1 cellular context compared by ENCODE assay signal in the genomic region with DNA sequence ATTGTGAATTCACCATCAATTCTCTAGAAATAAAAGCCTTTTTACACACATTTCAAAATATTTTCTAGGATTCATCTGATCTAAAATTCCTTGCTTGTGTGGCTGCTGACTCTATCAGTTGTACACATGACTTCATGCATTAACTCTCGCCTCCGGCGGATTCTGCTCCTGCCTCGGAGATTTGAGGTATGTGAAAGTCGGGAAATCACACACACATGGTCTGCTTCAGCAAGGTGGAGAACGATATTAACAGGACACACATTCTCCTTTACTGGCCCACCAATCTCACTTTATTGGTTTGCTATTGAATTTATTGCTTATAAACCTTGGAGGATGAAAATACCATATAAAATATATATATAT.
TF ChIP-seq lines count a peak whose summit lies in the region.

No MANE protein-coding gene starts in this region.

TF ChIP-seq in WTC11, 78 proteins besides CTCF, POLR2A, EP300 and RAD21 (continued from another document):
- TF ChIP-seq, protein P1, sequence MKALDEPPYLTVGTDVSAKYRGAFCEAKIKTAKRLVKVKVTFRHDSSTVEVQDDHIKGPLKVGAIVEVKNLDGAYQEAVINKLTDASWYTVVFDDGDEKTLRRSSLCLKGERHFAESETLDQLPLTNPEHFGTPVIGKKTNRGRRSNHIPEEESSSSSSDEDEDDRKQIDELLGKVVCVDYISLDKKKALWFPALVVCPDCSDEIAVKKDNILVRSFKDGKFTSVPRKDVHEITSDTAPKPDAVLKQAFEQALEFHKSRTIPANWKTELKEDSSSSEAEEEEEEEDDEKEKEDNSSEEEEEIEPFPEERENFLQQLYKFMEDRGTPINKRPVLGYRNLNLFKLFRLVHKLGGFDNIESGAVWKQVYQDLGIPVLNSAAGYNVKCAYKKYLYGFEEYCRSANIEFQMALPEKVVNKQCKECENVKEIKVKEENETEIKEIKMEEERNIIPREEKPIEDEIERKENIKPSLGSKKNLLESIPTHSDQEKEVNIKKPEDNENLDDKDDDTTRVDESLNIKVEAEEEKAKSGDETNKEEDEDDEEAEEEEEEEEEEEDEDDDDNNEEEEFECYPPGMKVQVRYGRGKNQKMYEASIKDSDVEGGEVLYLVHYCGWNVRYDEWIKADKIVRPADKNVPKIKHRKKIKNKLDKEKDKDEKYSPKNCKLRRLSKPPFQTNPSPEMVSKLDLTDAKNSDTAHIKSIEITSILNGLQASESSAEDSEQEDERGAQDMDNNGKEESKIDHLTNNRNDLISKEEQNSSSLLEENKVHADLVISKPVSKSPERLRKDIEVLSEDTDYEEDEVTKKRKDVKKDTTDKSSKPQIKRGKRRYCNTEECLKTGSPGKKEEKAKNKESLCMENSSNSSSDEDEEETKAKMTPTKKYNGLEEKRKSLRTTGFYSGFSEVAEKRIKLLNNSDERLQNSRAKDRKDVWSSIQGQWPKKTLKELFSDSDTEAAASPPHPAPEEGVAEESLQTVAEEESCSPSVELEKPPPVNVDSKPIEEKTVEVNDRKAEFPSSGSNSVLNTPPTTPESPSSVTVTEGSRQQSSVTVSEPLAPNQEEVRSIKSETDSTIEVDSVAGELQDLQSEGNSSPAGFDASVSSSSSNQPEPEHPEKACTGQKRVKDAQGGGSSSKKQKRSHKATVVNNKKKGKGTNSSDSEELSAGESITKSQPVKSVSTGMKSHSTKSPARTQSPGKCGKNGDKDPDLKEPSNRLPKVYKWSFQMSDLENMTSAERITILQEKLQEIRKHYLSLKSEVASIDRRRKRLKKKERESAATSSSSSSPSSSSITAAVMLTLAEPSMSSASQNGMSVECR (CRISPR knock-in tag; IDR thresholded peaks at IDR 0.05; ENCODE audit: borderline replicate concordance) = no peak
- TF ChIP-seq, protein P2, sequence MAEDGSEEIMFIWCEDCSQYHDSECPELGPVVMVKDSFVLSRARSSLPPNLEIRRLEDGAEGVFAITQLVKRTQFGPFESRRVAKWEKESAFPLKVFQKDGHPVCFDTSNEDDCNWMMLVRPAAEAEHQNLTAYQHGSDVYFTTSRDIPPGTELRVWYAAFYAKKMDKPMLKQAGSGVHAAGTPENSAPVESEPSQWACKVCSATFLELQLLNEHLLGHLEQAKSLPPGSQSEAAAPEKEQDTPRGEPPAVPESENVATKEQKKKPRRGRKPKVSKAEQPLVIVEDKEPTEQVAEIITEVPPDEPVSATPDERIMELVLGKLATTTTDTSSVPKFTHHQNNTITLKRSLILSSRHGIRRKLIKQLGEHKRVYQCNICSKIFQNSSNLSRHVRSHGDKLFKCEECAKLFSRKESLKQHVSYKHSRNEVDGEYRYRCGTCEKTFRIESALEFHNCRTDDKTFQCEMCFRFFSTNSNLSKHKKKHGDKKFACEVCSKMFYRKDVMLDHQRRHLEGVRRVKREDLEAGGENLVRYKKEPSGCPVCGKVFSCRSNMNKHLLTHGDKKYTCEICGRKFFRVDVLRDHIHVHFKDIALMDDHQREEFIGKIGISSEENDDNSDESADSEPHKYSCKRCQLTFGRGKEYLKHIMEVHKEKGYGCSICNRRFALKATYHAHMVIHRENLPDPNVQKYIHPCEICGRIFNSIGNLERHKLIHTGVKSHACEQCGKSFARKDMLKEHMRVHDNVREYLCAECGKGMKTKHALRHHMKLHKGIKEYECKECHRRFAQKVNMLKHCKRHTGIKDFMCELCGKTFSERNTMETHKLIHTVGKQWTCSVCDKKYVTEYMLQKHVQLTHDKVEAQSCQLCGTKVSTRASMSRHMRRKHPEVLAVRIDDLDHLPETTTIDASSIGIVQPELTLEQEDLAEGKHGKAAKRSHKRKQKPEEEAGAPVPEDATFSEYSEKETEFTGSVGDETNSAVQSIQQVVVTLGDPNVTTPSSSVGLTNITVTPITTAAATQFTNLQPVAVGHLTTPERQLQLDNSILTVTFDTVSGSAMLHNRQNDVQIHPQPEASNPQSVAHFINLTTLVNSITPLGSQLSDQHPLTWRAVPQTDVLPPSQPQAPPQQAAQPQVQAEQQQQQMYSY (CRISPR knock-in tag; IDR thresholded peaks at IDR 0.05) = no peak
- TF ChIP-seq OVOL2 (CRISPR knock-in tag; IDR thresholded peaks at IDR 0.05; ENCODE audit: borderline replicate concordance) (no peak), ZNF263 (CRISPR knock-in tag; IDR thresholded peaks at IDR 0.05; ENCODE audit: low read depth) (no peak), CBFB (CRISPR knock-in tag; IDR thresholded peaks at IDR 0.05; ENCODE audit: low read depth) (no peak), ESRRA (CRISPR knock-in tag; IDR thresholded peaks at IDR 0.05; ENCODE audit: borderline replicate concordance) (no peak), ZNF232 (CRISPR knock-in tag; IDR thresholded peaks at IDR 0.05) (no peak), TCF7 (CRISPR knock-in tag; IDR thresholded peaks at IDR 0.05; ENCODE audit: low read depth) (no peak), ZNF138 (CRISPR knock-in tag; conservative IDR thresholded peaks at IDR 0.05) (no peak), ETV6 (CRISPR knock-in tag; IDR thresholded peaks at IDR 0.05) (no peak), TEAD4 (CRISPR knock-in tag; IDR thresholded peaks at IDR 0.05) (no peak), ERG (CRISPR knock-in tag; IDR thresholded peaks at IDR 0.05) (no peak), FOXP1 (CRISPR knock-in tag; IDR thresholded peaks at IDR 0.05; ENCODE audit: borderline replicate concordance) (no peak), AR (CRISPR knock-in tag; IDR thresholded peaks at IDR 0.05) (no peak), TP53 (CRISPR knock-in tag; IDR thresholded peaks at IDR 0.05) (no peak), FOXJ3 (CRISPR knock-in tag; IDR thresholded peaks at IDR 0.05; ENCODE audit: borderline replicate concordance) (no peak)
- TF ChIP-seq, protein P3, sequence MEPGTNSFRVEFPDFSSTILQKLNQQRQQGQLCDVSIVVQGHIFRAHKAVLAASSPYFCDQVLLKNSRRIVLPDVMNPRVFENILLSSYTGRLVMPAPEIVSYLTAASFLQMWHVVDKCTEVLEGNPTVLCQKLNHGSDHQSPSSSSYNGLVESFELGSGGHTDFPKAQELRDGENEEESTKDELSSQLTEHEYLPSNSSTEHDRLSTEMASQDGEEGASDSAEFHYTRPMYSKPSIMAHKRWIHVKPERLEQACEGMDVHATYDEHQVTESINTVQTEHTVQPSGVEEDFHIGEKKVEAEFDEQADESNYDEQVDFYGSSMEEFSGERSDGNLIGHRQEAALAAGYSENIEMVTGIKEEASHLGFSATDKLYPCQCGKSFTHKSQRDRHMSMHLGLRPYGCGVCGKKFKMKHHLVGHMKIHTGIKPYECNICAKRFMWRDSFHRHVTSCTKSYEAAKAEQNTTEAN (CRISPR knock-in tag; IDR thresholded peaks at IDR 0.05) = no peak
